Comparison of ENCODE assay signal across 8 cellular contexts in genomic region chr16:25257956-25258855, GRCh38.
DNase-seq lines count a peak whose midpoint lies in the region; ATAC-seq and TF ChIP-seq lines count a peak whose summit lies in the region.

No MANE protein-coding gene starts in this region.

- TF ChIP-seq CTCF in AG09309 (IDR thresholded peaks at IDR 0.05; ENCODE audit: control insufficient read depth, insufficient read depth, low read depth, low read length, missing control alignments): peak; percentile 16

- no peaks in the 10 kb centered on the region for H3K27me3 ChIP-seq in layer of hippocampus (ENCODE audit: control insufficient read depth, insufficient read depth, low read length)

- H3K4me3 ChIP-seq in AG09309 (ENCODE audit: control insufficient read depth, low read depth, low read length): peak overlapping the region; percentile 83

- peak; percentile 44 for ATAC-seq in GM18909 (IDR thresholded peaks at IDR 0.05; ENCODE audit: poor library complexity, unreplicated experiment)
- ATAC-seq in HG03139 (IDR thresholded peaks at IDR 0.05; ENCODE audit: unreplicated experiment): peak; percentile 38

- H3K27ac ChIP-seq in layer of hippocampus (ENCODE audit: low read depth, low read length): peak overlapping the region; percentile 84

- peak; percentile 66 for DNase-seq in AG09309 (ENCODE audit: low read depth)
- peak; percentile 98 for DNase-seq in NCI-H2227 treated with DMSO at 0.1 percent for 48 hours (lab: John Stamatoyannopoulos, UW)
- peak; percentile 44 for DNase-seq in activated CD4-positive, CD25-positive, alpha-beta regulatory T cell treated with anti-CD3 and anti-CD28 coated beads, Interleukin-2, amount 50 U/mL, for 16 hours (ENCODE audit: low read depth, low spot score)
- peak; percentile 83 for DNase-seq in cerebellar cortex (ENCODE audit: low spot score)
- peak; percentile 52 to 77 (median 66) for DNase-seq in stimulated activated CD4-positive, alpha-beta T cell treated with anti-CD3 and anti-CD28 coated beads, Interleukin-1b, Interleukin-23, amount 100 ng/mL, for 24 hours (ENCODE audit: low read depth in 4 of 4, low spot score in 1 of 4)

Comparison
In these comparisons a context has a peak if more than half of its experiments do, and no peak if none do; other contexts are left out.
1. Peak in every context shown above with its lines: DNase-seq, ATAC-seq, H3K4me3 ChIP-seq and H3K27ac ChIP-seq.
2. DNase-seq: peak in every context shown above with its lines; median percentile 98 in NCI-H2227 treated with DMSO at 0.1 percent for 48 hours; 83 in cerebellar cortex; 66 in stimulated activated CD4-positive, alpha-beta T cell treated with anti-CD3 and anti-CD28 coated beads, Interleukin-1b, Interleukin-23, amount 100 ng/mL, for 24 hours; 66 in AG09309; 44 in activated CD4-positive, CD25-positive, alpha-beta regulatory T cell treated with anti-CD3 and anti-CD28 coated beads, Interleukin-2, amount 50 U/mL, for 16 hours.